ENCODE assay signal across 34 cellular contexts in the genomic region with DNA sequence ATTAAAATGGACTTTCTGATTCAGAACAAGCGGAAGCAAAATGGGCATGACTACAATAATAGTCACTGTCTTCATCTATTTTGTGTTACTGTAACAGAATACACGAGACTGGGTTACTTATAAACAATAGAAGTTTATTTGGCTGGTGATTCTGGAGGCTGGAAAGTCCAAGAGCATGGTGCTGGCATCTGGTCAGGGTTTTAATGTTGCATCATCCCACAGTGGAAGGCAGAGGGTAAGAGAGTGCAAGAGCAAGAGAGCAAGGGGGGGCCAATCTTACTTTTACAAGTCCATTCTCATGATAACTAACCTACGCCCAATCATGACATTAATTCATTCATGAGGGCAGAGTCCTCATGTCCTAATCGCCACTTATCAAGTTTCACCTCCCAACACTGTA.
"Had no signal": no experiment of that assay in that cellular context is flagged by ENCODE, and none has a peak within 500 bp of the region (broad histone marks: within the 10 kb centered on the region; RNA-seq: fewer than 3 reads in every experiment).

No MANE protein-coding gene starts in this region.

- ATAC-seq: activated naive CD4-positive, alpha-beta T cell treated with anti-CD3 and anti-CD28 coated beads, Interleukin-2, amount 50 U/mL, for 72 hours; activated naive CD8-positive, alpha-beta T cell treated with anti-CD3 and anti-CD28 coated beads, Interleukin-2, amount 50 U/mL, for 24 hours; activated T-cell treated with anti-CD3 and anti-CD28 coated beads, Interleukin-2, amount 50 U/mL, for 4 hours; activated T-cell treated with anti-CD3 and anti-CD28 coated beads, Interleukin-2, amount 50 U/mL, for 72 hours; activated T-helper 17 cell treated with anti-CD3 and anti-CD28 coated beads, Interleukin-2, amount 50 U/mL, for 72 hours; body of pancreas had no signal

- H3K27ac ChIP-seq: adrenal gland, ascending aorta, body of pancreas, brain microvascular endothelial cell, breast epithelium, cardiac muscle cell had no signal

- H3K4me1 ChIP-seq: adrenal gland, ascending aorta, body of pancreas, breast epithelium had no signal

- H3K9me3 ChIP-seq: adrenal gland, ascending aorta, body of pancreas had no signal

- H3K36me3 ChIP-seq: adrenal gland, ascending aorta, brain microvascular endothelial cell, breast epithelium, cardiac muscle cell had no signal

- H3K27me3 ChIP-seq: adrenal gland, ascending aorta, body of pancreas, brain microvascular endothelial cell, breast epithelium, cardiac muscle cell had no signal

- H3K4me3 ChIP-seq: adrenal gland, ascending aorta, body of pancreas, breast epithelium, cardiac muscle cell had no signal

- FAIRE-seq: astrocyte, bronchial epithelial cell had no signal

- DNase-seq: activated effector memory CD4-positive, alpha-beta T cell treated with anti-CD3 and anti-CD28 coated beads, Interleukin-2, amount 50 U/mL, for 16 hours; activated effector memory CD4-positive, alpha-beta T cell treated with Interleukin-2 at 50 U/mL for 16 hours; activated gamma-delta T cell; activated gamma-delta T cell treated with Interleukin-2 at 50 U/mL for 16 hours; activated naive CD4-positive, alpha-beta T cell; activated naive CD4-positive, alpha-beta T cell treated with anti-CD3 and anti-CD28 coated beads for 36 hours; activated naive CD4-positive, alpha-beta T cell treated with anti-CD3 and anti-CD28 coated beads, Interleukin-2, amount 10 ng/mL, durations not matched to agents 7 days and 5 days; activated naive CD4-positive, alpha-beta T cell treated with anti-CD3 and anti-CD28 coated beads, Interleukin-2, amount 50 U/mL, for 16 hours; activated naive CD4-positive, alpha-beta T cell treated with Interleukin-2 at 50 U/mL for 16 hours; activated naive CD8-positive, alpha-beta T cell treated with anti-CD3 and anti-CD28 coated beads for 36 hours; activated naive CD8-positive, alpha-beta T cell treated with anti-CD3 and anti-CD28 coated beads, Interleukin-2, amount 10 ng/mL, durations not matched to agents 7 days and 5 days; activated naive CD8-positive, alpha-beta T cell treated with anti-CD3 and anti-CD28 coated beads, Interleukin-2, amount 50 U/mL, for 24 hours; activated T-cell treated with anti-CD3 and anti-CD28 coated beads, Interleukin-2, amount 50 U/mL, for 1 hour; activated T-cell treated with anti-CD3 and anti-CD28 coated beads, Interleukin-2, amount 50 U/mL, for 24 hours; activated T-cell treated with anti-CD3 and anti-CD28 coated beads, Interleukin-2, amount 50 U/mL, for 4 hours; activated T-cell treated with anti-CD3 and anti-CD28 coated beads, Interleukin-2, amount 50 U/mL, for 48 hours; activated T-cell treated with anti-CD3 and anti-CD28 coated beads, Interleukin-2, amount 50 U/mL, for 72 hours; adrenal gland; amniotic stem cell; amygdala; anterior cingulate cortex; aorta; body of pancreas; brain microvascular endothelial cell; caudate nucleus; central memory CD4-positive, alpha-beta T cell; cerebellar nuclear complex had no signal
